Comparison of ENCODE assay signal across 8 cellular contexts in genomic region chr1:2554621-2555387, GRCh38. TPM values are rescaled to one million over a fixed set of nuclear protein-coding genes. Genes with fewer than 3 reads are reported as not detected.
DNase-seq lines count a peak whose midpoint lies in the region; ATAC-seq, FAIRE-seq and TF ChIP-seq lines count a peak whose summit lies in the region.

No MANE protein-coding gene starts in this region.

- no peak overlapping the region for H3K14ac ChIP-seq in mesenchymal stem cell (ENCODE audit: low read length in 2 of 2)

- H3K27me3 ChIP-seq in GM12878 (replicated peaks in 1 of 2; ENCODE audit: control insufficient read depth in 2 of 2, insufficient read depth in 2 of 2, low read length in 1 of 2) (no peaks in the 10 kb centered on the region), transverse colon (no peaks in the 10 kb centered on the region), mesenchymal stem cell (ENCODE audit: control insufficient read depth in 1 of 2, insufficient read depth in 1 of 2, low read length in 2 of 2) (no peaks in the 10 kb centered on the region)

- no peak overlapping the region for H2BK5ac ChIP-seq in mesenchymal stem cell (ENCODE audit: low read depth, low read length, poor library complexity, severe bottlenecking)

- H3K9me2 ChIP-seq in OCI-LY7 (ENCODE audit: insufficient read depth, low read length): no peaks in the 10 kb centered on the region

- H3K4me1 ChIP-seq in OCI-LY7 (ENCODE audit: insufficient read depth, low read length, poor library complexity, severe bottlenecking) (peaks cover 29% of the 10 kb centered on the region), GM12878 (ENCODE audit: control insufficient read depth, insufficient read depth, low read length) (peaks cover 31% of the 10 kb centered on the region), transverse colon (peaks cover 21 to 50% (median 36%) of the 10 kb centered on the region in 4 donors), mesenchymal stem cell (ENCODE audit: control insufficient read depth, insufficient read depth, low read depth, low read length) (peaks cover 42% of the 10 kb centered on the region)

- intact Hi-C loops in OCI-LY7 (cut with micrococcal nuclease; ENCODE audit: unreplicated experiment): no loop called here
- intact Hi-C loops in GM12878 (cut with micrococcal nuclease; ENCODE audit: unreplicated experiment): loop anchor here (5.0 kb wide), 1 partner anchor 867 kb away; no protein-coding TSS in a partner anchor
- intact Hi-C loops in transverse colon (cut with DNase I; ENCODE audit: low total_unique reads): no loop called here

- ATAC-seq in GM12878 (peak; percentile 25), HG03439 (IDR thresholded peaks at IDR 0.05; ENCODE audit: unreplicated experiment) (no peak), GM21367 (IDR thresholded peaks at IDR 0.05; ENCODE audit: unreplicated experiment) (no peak)

- H2BK12ac ChIP-seq in mesenchymal stem cell (ENCODE audit: low read length in 2 of 2): no peak overlapping the region

- POLR2A ChIA-PET in OCI-LY7 (lab: Charles Lee): interaction anchor here (1.6 kb wide), 1 partner anchor 28 kb away, joined by 4 read pairs; no protein-coding TSS in a partner anchor
- POLR2A ChIA-PET in GM12878 (lab: Charles Lee): interaction anchor here (2.8 to 5.5 kb wide), 3 partner anchors 9 to 30 kb away, joined by 23 to 61 read pairs (median 60); partner anchors contain the start of gene PRXL2B

- no peak overlapping the region for H3K18ac ChIP-seq in mesenchymal stem cell (ENCODE audit: low read depth in 1 of 2, low read length in 2 of 2)

- SMC1A ChIA-PET in GM12878 (lab: Charles Lee; ENCODE audit: uncharacterized antibody, unreplicated experiment): interaction anchor here (0.6 to 4.7 kb wide), 3 partner anchors 23 to 108 kb away, joined by 3 to 39 read pairs (median 28); partner anchors contain the start of gene PRXL2B

- H2AFZ ChIP-seq in OCI-LY7 (ENCODE audit: low read length) (no peak overlapping the region), GM12878 (ENCODE audit: control insufficient read depth, low read depth, low read length) (peak overlapping the region; percentile 44; the same call in 1 of the 2 replicates), mesenchymal stem cell (ENCODE audit: low read depth, low read length) (no peak overlapping the region)

- H4K20me1 ChIP-seq in OCI-LY7 (ENCODE audit: insufficient read depth, low read length) (no peaks in the 10 kb centered on the region), GM12878 (ENCODE audit: control insufficient read depth, insufficient read depth) (no peaks in the 10 kb centered on the region)

- H3K27ac ChIP-seq in OCI-LY7 (ENCODE audit: low read depth, low read length, poor library complexity, severe bottlenecking): no peak overlapping the region
- H3K27ac ChIP-seq in GM12878 (ENCODE audit: control insufficient read depth, insufficient read depth): peak overlapping the region; percentile 99
- H3K27ac ChIP-seq in transverse colon: peak overlapping the region; percentile 93 to 96 (median 94)
- H3K27ac ChIP-seq in mesenchymal stem cell (ENCODE audit: low read length, poor library complexity, severe bottlenecking): no peak overlapping the region

- no peak overlapping the region for H2BK15ac ChIP-seq in mesenchymal stem cell (ENCODE audit: low read depth, poor library complexity, severe bottlenecking)

- BruUV-seq in OCI-LY7 (replicated peaks; lab: Mats Ljungman, UMichigan) (no TSS peak), GM12878 (replicated peaks; lab: Mats Ljungman, UMichigan) (no TSS peak)

- in situ Hi-C loops in GM12878 (cut with MboI): no loop called here
- in situ Hi-C loops in transverse colon (cut with MboI; ENCODE audit: low pct_ligation_motif_present in 1 of 4, low pct_unique_long_range_greater_than_20kb in 1 of 4, low sequenced_read_pairs in 3 of 4): loop anchor here in 1 of 4 donors (25.0 kb wide), 1 partner anchor 143 kb away; the partner anchor contains the start of gene PEX10

- no peak for TF ChIP-seq POLR2A in GM12878 (IDR thresholded peaks at IDR 0.05; ENCODE audit: low read depth, low read length)
- no peak for TF ChIP-seq POLR2A in transverse colon (IDR thresholded peaks at IDR 0.05)

- CTCF ChIA-PET in OCI-LY7 (lab: Charles Lee; ENCODE audit: unreplicated experiment): no interaction called here
- CTCF ChIA-PET in GM12878 (lab: Yijun Ruan, JAX): interaction anchor here (0.7 to 5.1 kb wide), 5 partner anchors 23 to 232 kb away, joined by 3 to 54 read pairs (median 10); partner anchors contain the start of genes PANK4, PEX10 and PRXL2B

- H3K9ac ChIP-seq in GM12878 (ENCODE audit: control insufficient read depth, insufficient read depth, low read length): peak overlapping the region; percentile 39; the same call in 1 of the 2 replicates
- H3K9ac ChIP-seq in mesenchymal stem cell (ENCODE audit: low read length): no peak overlapping the region

- H3K79me2 ChIP-seq in OCI-LY7 (ENCODE audit: insufficient read depth, low read depth, low read length) (no peaks in the 10 kb centered on the region), GM12878 (ENCODE audit: control insufficient read depth, insufficient read depth, low read length) (peaks cover 38% of the 10 kb centered on the region)

- 43% methylated on average over 19 of the region's 19 CpGs for WGBS in GM12878 (ENCODE audit: insufficient coverage, insufficient replicate concordance, low lambda C conversion rate, missing lambda C conversion rate)
- 47% methylated on average over 18 of the region's 19 CpGs; no CpG with 5 or more reads in 1 of the 2 donors for WGBS in transverse colon (ENCODE audit: low coverage in 1 of 2), 2 donors
- WGBS in mesenchymal stem cell: 86% methylated on average over 19 of the region's 19 CpGs

- TF ChIP-seq EP300 in GM12878 (IDR thresholded peaks at IDR 0.05; ENCODE audit: borderline replicate concordance in 1 of 2, control insufficient read depth in 1 of 2, low read depth in 2 of 2, low read length in 2 of 2) (no peak), transverse colon (IDR thresholded peaks at IDR 0.05; ENCODE audit: low read depth) (no peak)

- H3K79me1 ChIP-seq in mesenchymal stem cell (replicated peaks; ENCODE audit: low read length, poor library complexity, severe bottlenecking): peaks cover 14% of the 10 kb centered on the region

- RAD21 ChIA-PET in GM12878 (lab: Charles Lee; ENCODE audit: unreplicated experiment): interaction anchor here (1.1 to 3.3 kb wide), 6 partner anchors 24 to 360 kb away, joined by 3 to 41 read pairs (median 12); partner anchors contain the start of genes FAAP20 and PANK4

- H4K91ac ChIP-seq in mesenchymal stem cell (ENCODE audit: low read length): no peak overlapping the region

- H4K8ac ChIP-seq in mesenchymal stem cell (ENCODE audit: low read length): no peak overlapping the region

- DNase-seq in ELR (ENCODE audit: low read depth) (peak; percentile 30), OCI-LY7 (ENCODE audit: low spot score) (peak; percentile 70), GM12878 (ENCODE audit: low read depth, low spot score) (no peak), mucosa of gallbladder (ENCODE audit: low spot score) (peak; percentile 33), transverse colon (peak; percentile 49), mesenchymal stem cell (no peak)

- H3K4ac ChIP-seq in mesenchymal stem cell (ENCODE audit: low read depth in 1 of 2, low read length in 2 of 2): no peak overlapping the region

- H3K9me3 ChIP-seq in OCI-LY7 (ENCODE audit: low read length) (no peaks in the 10 kb centered on the region), GM12878 (replicated peaks; ENCODE audit: control insufficient read depth, insufficient read depth, low read length) (no peaks in the 10 kb centered on the region), transverse colon (no peaks in the 10 kb centered on the region), mesenchymal stem cell (ENCODE audit: control insufficient read depth, low read length) (no peaks in the 10 kb centered on the region)

- H3K36me3 ChIP-seq in OCI-LY7 (ENCODE audit: insufficient read depth, low read length) (no peaks in the 10 kb centered on the region), GM12878 (ENCODE audit: control insufficient read depth in 2 of 2, insufficient read depth in 2 of 2, low read length in 1 of 2) (peaks cover 0 to 2% of the 10 kb centered on the region in 2 experiments; a peak in 2 of 4 replicates), transverse colon (no peaks in the 10 kb centered on the region), mesenchymal stem cell (ENCODE audit: control insufficient read depth in 1 of 2, insufficient read depth in 2 of 2, low read depth in 1 of 2, low read length in 2 of 2) (peaks cover 16 to 17% of the 10 kb centered on the region in 2 experiments)

- no peak overlapping the region for H3K4me3 ChIP-seq in OCI-LY7 (ENCODE audit: low read depth, low read length, poor library complexity, severe bottlenecking)
- peak overlapping the region; percentile 87 for H3K4me3 ChIP-seq in GM12878
- H3K4me3 ChIP-seq in transverse colon: peak overlapping the region in 3 of 4 donors; percentile 59 to 78 (median 66)
- H3K4me3 ChIP-seq in mesenchymal stem cell (ENCODE audit: insufficient read depth in 1 of 2, low read depth in 1 of 2, low read length in 2 of 2): no peak overlapping the region

- no peak overlapping the region for H2BK120ac ChIP-seq in mesenchymal stem cell (ENCODE audit: low read depth, low read length)

- no peak overlapping the region for H3K23ac ChIP-seq in mesenchymal stem cell (ENCODE audit: low read length in 2 of 2)

- TF ChIP-seq RAD21 in GM12878 (IDR thresholded peaks at IDR 0.05; ENCODE audit: insufficient read depth, low read depth, low read length): peak; percentile 88

- H3K4me2 ChIP-seq in OCI-LY7 (ENCODE audit: low read length) (peak overlapping the region; percentile 73; the same call in 1 of the 2 replicates), GM12878 (ENCODE audit: control insufficient read depth, insufficient read depth) (peak overlapping the region; percentile 97), mesenchymal stem cell (ENCODE audit: low read length, poor library complexity, severe bottlenecking) (no peak overlapping the region)

- H2AK5ac ChIP-seq in mesenchymal stem cell (ENCODE audit: low read length, severe bottlenecking): no peak overlapping the region

- TF ChIP-seq CTCF in OCI-LY7 (conservative IDR thresholded peaks at IDR 0.05; ENCODE audit: low read length) (peak; percentile 80), GM12878 (IDR thresholded peaks at IDR 0.05 in 2 of 3, conservative IDR thresholded peaks at IDR 0.05 in 1 of 3; ENCODE audit: control insufficient read depth in 2 of 3, extremely low read depth in 1 of 3, insufficient read depth in 1 of 3, low read depth in 3 of 3, low read length in 3 of 3) (peak; percentile 77 to 94 (median 80)), transverse colon (IDR thresholded peaks at IDR 0.05) (peak; percentile 29 to 72 (median 50))

- FAIRE-seq in GM12878 (lab: Jason Lieb, UNC): peak; percentile 27

RNA-seq across cellular contexts. Expression of gene TNFRSF14, which starts 1.4 kb away (rescaled TPM):
- 15.0 and 18.5 TPM in 2 replicates for total RNA-seq in OCI-LY7 (2014; rRNA removed; shearing (Covaris generic))
- total RNA-seq in OCI-LY7 (2022) (15.7 and 18.9 TPM in 2 replicates), GM12878 (2014; rRNA removed) (53.6 and 61.1 TPM in 2 replicates), GM12878 (2014; rRNA removed; fragmentation: Illumina TruSeq; extraction: Trizol) (20.0 and 23.0 TPM in 2 replicates), GM12878 (2021) (76.2 and 79.1 TPM in 2 replicates), mucosa of gallbladder (231 TPM), transverse colon (100 to 1,000 TPM; 178 to 758 (median 278) TPM)
- total RNA-seq in GM12878 (2013; cell fraction: nucleolus; rRNA removed): 315 and 380 TPM in 2 replicates
- 42.6 TPM for polyA plus RNA-seq in GM12878 (2011; ENCODE audit: low read depth)
- polyA plus RNA-seq in GM12878 (2011; rRNA removed) (30.5 and 69.6 TPM in 2 replicates), GM12878 (2014; fragmentation: Illumina TruSeq; extraction: Trizol) (4.8 and 19.2 TPM in 2 replicates), GM12878 (2014; fragmentation: Nextera tagmentation; extraction: Ambion mirVana) (1 to 10 TPM in 1 of 2 experiments, under 1 TPM in 1; 0.43 to 2.9 TPM), GM12878 (2014; rRNA removed) (113 and 114 TPM in 2 replicates), GM12878 (2016; fragmentation: Nextera tagmentation; extraction: Ambion mirVana) (10 to 100 TPM; 36.2 to 46.7 TPM)
- 85.6 and 116 TPM in 2 replicates for polyA plus RNA-seq in GM12878 (2011; cell fraction: cytosol; rRNA removed)
- 998 and 1,152 TPM in 2 replicates for polyA plus RNA-seq in GM12878 (2011; cell fraction: nucleus; rRNA removed)
- polyA plus RNA-seq in GM12878 (2012): 120 and 163 TPM in 2 replicates
- 22.7 and 47.3 TPM in 2 replicates for polyA minus RNA-seq in GM12878 (2011; rRNA and poly(A)+ RNA removed)
- 17.1 and 28.0 TPM in 2 replicates for polyA minus RNA-seq in GM12878 (2011; cell fraction: cytosol; rRNA and poly(A)+ RNA removed)
- 91.9 and 124 TPM in 2 replicates for polyA minus RNA-seq in GM12878 (2011; cell fraction: nucleus; rRNA and poly(A)+ RNA removed)
- polyA plus RNA-seq in mesenchymal stem cell (2013, experiment 1 of 2): 0.73 TPM
- 0.89 TPM for polyA plus RNA-seq in mesenchymal stem cell (2013, experiment 2 of 2)

RNA-seq across cellular contexts. Expression of gene HES5, which starts 24.7 kb away (rescaled TPM):
- not detected in 2 replicates for total RNA-seq in OCI-LY7 (2014; rRNA removed; shearing (Covaris generic))
- total RNA-seq in OCI-LY7 (2022) (not detected in 2 replicates), GM12878 (2014; rRNA removed) (0.22 TPM in 1 of 2 replicates, not detected in the other), GM12878 (2014; rRNA removed; fragmentation: Illumina TruSeq; extraction: Trizol) (not detected in 2 replicates), GM12878 (2021) (0.15 TPM in 1 of 2 replicates, not detected in the other), mucosa of gallbladder (0.20 TPM), transverse colon (1 to 10 TPM in 1 of 4 donors, under 1 TPM in 1, not detected in 2; 0.64 to 1.1 TPM)
- not detected in 2 replicates for total RNA-seq in GM12878 (2013; cell fraction: nucleolus; rRNA removed)
- polyA plus RNA-seq in GM12878 (2011; ENCODE audit: low read depth): not detected
- polyA plus RNA-seq in GM12878 (2011; rRNA removed) (not detected in 2 replicates), GM12878 (2014; fragmentation: Illumina TruSeq; extraction: Trizol) (not detected in 2 replicates), GM12878 (2014; fragmentation: Nextera tagmentation; extraction: Ambion mirVana) (not detected), GM12878 (2014; rRNA removed) (0.12 TPM in 1 of 2 replicates, not detected in the other), GM12878 (2016; fragmentation: Nextera tagmentation; extraction: Ambion mirVana) (not detected)
- polyA plus RNA-seq in GM12878 (2011; cell fraction: cytosol; rRNA removed): not detected in 2 replicates
- polyA plus RNA-seq in GM12878 (2011; cell fraction: nucleus; rRNA removed): not detected in 2 replicates
- not detected in 2 replicates for polyA plus RNA-seq in GM12878 (2012)
- polyA minus RNA-seq in GM12878 (2011; rRNA and poly(A)+ RNA removed): not detected in 2 replicates
- not detected in 2 replicates for polyA minus RNA-seq in GM12878 (2011; cell fraction: cytosol; rRNA and poly(A)+ RNA removed)
- polyA minus RNA-seq in GM12878 (2011; cell fraction: nucleus; rRNA and poly(A)+ RNA removed): not detected in 2 replicates
- polyA plus RNA-seq in mesenchymal stem cell (2013, experiment 1 of 2): not detected
- not detected for polyA plus RNA-seq in mesenchymal stem cell (2013, experiment 2 of 2)

RNA-seq across cellular contexts. Expression of gene PANK4, which starts 28.4 kb away (rescaled TPM):
- total RNA-seq in OCI-LY7 (2014; rRNA removed; shearing (Covaris generic)): 43.6 and 55.9 TPM in 2 replicates
- total RNA-seq in OCI-LY7 (2022) (49.1 and 53.9 TPM in 2 replicates), GM12878 (2014; rRNA removed) (24.1 and 24.9 TPM in 2 replicates), GM12878 (2014; rRNA removed; fragmentation: Illumina TruSeq; extraction: Trizol) (10.4 and 10.6 TPM in 2 replicates), GM12878 (2021) (25.8 and 38.0 TPM in 2 replicates), mucosa of gallbladder (39.9 TPM), transverse colon (10 to 100 TPM; 41.1 to 58.3 (median 47.3) TPM)
- total RNA-seq in GM12878 (2013; cell fraction: nucleolus; rRNA removed): 85.4 and 117 TPM in 2 replicates
- 7.1 TPM for polyA plus RNA-seq in GM12878 (2011; ENCODE audit: low read depth)
- polyA plus RNA-seq in GM12878 (2011; rRNA removed) (12.4 and 27.0 TPM in 2 replicates), GM12878 (2014; fragmentation: Illumina TruSeq; extraction: Trizol) (11.1 and 15.0 TPM in 2 replicates), GM12878 (2014; fragmentation: Nextera tagmentation; extraction: Ambion mirVana) (1 to 10 TPM in 1 of 2 experiments, under 1 TPM in 1; 0.35 to 1.5 TPM), GM12878 (2014; rRNA removed) (25.0 and 27.2 TPM in 2 replicates), GM12878 (2016; fragmentation: Nextera tagmentation; extraction: Ambion mirVana) (10 to 100 TPM; 18.2 to 19.0 TPM)
- polyA plus RNA-seq in GM12878 (2011; cell fraction: cytosol; rRNA removed): 15.9 and 23.0 TPM in 2 replicates
- 158 and 199 TPM in 2 replicates for polyA plus RNA-seq in GM12878 (2011; cell fraction: nucleus; rRNA removed)
- polyA plus RNA-seq in GM12878 (2012): 18.2 and 18.5 TPM in 2 replicates
- 14.9 and 26.2 TPM in 2 replicates for polyA minus RNA-seq in GM12878 (2011; rRNA and poly(A)+ RNA removed)
- 13.2 and 15.7 TPM in 2 replicates for polyA minus RNA-seq in GM12878 (2011; cell fraction: cytosol; rRNA and poly(A)+ RNA removed)
- 55.4 and 89.3 TPM in 2 replicates for polyA minus RNA-seq in GM12878 (2011; cell fraction: nucleus; rRNA and poly(A)+ RNA removed)
- polyA plus RNA-seq in mesenchymal stem cell (2013, experiment 1 of 2): 10.2 TPM
- polyA plus RNA-seq in mesenchymal stem cell (2013, experiment 2 of 2): 9.9 TPM

RNA-seq across cellular contexts. Expression of gene PRXL2B, which starts 31.8 kb away (rescaled TPM):
- total RNA-seq in OCI-LY7 (2014; rRNA removed; shearing (Covaris generic)): 7.0 and 10.4 TPM in 2 replicates
- total RNA-seq in OCI-LY7 (2022) (4.8 and 5.2 TPM in 2 replicates), GM12878 (2014; rRNA removed) (4.2 TPM in 2 replicates), GM12878 (2014; rRNA removed; fragmentation: Illumina TruSeq; extraction: Trizol) (1.8 and 1.9 TPM in 2 replicates), GM12878 (2021) (5.6 and 7.6 TPM in 2 replicates), mucosa of gallbladder (133 TPM), transverse colon (100 to 1,000 TPM in 1 of 4 donors, 10 to 100 TPM in 3; 33.7 to 101 (median 50.1) TPM)
- total RNA-seq in GM12878 (2013; cell fraction: nucleolus; rRNA removed): 6.1 and 6.2 TPM in 2 replicates
- polyA plus RNA-seq in GM12878 (2011; ENCODE audit: low read depth): 2.4 TPM
- polyA plus RNA-seq in GM12878 (2011; rRNA removed) (3.1 and 5.0 TPM in 2 replicates), GM12878 (2014; fragmentation: Illumina TruSeq; extraction: Trizol) (1.3 and 2.7 TPM in 2 replicates), GM12878 (2014; fragmentation: Nextera tagmentation; extraction: Ambion mirVana) (under 1 TPM; 0.44 to 0.53 TPM), GM12878 (2014; rRNA removed) (5.5 and 6.8 TPM in 2 replicates), GM12878 (2016; fragmentation: Nextera tagmentation; extraction: Ambion mirVana) (1 to 10 TPM; 3.8 to 4.8 TPM)
- 8.8 and 10.6 TPM in 2 replicates for polyA plus RNA-seq in GM12878 (2011; cell fraction: cytosol; rRNA removed)
- polyA plus RNA-seq in GM12878 (2011; cell fraction: nucleus; rRNA removed): 19.6 and 22.7 TPM in 2 replicates
- polyA plus RNA-seq in GM12878 (2012): 7.7 and 7.9 TPM in 2 replicates
- polyA minus RNA-seq in GM12878 (2011; rRNA and poly(A)+ RNA removed): 1.1 and 5.2 TPM in 2 replicates
- 1.6 and 2.6 TPM in 2 replicates for polyA minus RNA-seq in GM12878 (2011; cell fraction: cytosol; rRNA and poly(A)+ RNA removed)
- polyA minus RNA-seq in GM12878 (2011; cell fraction: nucleus; rRNA and poly(A)+ RNA removed): 3.0 and 3.5 TPM in 2 replicates
- 17.2 TPM for polyA plus RNA-seq in mesenchymal stem cell (2013, experiment 1 of 2)
- 17.2 TPM for polyA plus RNA-seq in mesenchymal stem cell (2013, experiment 2 of 2)

Comparison
In these comparisons a context has a peak if more than half of its experiments do, and no peak if none do; other contexts are left out.
1. DNase-seq: peak in ELR (single experiment), OCI-LY7 (single experiment), mucosa of gallbladder (single experiment) and transverse colon (single experiment); none in GM12878 (single experiment) and mesenchymal stem cell (single experiment).
2. H3K27ac ChIP-seq: peak in GM12878 (single experiment) and transverse colon (4 of 4); none in OCI-LY7 (single experiment) and mesenchymal stem cell (single experiment).
3. H3K4me3 ChIP-seq: peak in GM12878 (single experiment) and transverse colon (3 of 4); none in OCI-LY7 (single experiment) and mesenchymal stem cell (0 of 2).
4. Peak in every context shown above with its lines, with median percentiles within 50 percentile points of each other: CTCF ChIP-seq.